In genomic region chr12:63952980-63953379, GRCh38 we compare ENCODE assay signal across 21 cellular contexts.
DNase-seq lines count a peak whose midpoint lies in the region; ATAC-seq, FAIRE-seq and TF ChIP-seq lines count a peak whose summit lies in the region.
"Had no signal": no experiment of that assay in that cellular context is flagged by ENCODE, and none has a peak within 500 bp of the region (broad histone marks: within the 10 kb centered on the region; RNA-seq: fewer than 3 reads in every experiment).

No MANE protein-coding gene starts in this region.

- TF ChIP-seq POLR2A in H54 (IDR thresholded peaks at IDR 0.05; ENCODE audit: low read depth, low read length) (no peak), GM12891 (IDR thresholded peaks at IDR 0.05; ENCODE audit: low read depth, low read length) (no peak)

- no peaks in the 10 kb centered on the region for H3K27me3 Mint-ChIP-seq in neural crest cell (ENCODE audit: low read depth)

- no peak overlapping the region for H3K4me3 Mint-ChIP-seq in neural crest cell
- H3K4me3 Mint-ChIP-seq: B cell; CD4-positive, CD25-positive, alpha-beta regulatory T cell; CD8-positive, alpha-beta T cell; H9 had no signal

- peaks cover 23% of the 10 kb centered on the region for H3K4me1 Mint-ChIP-seq in neural crest cell
- H3K4me1 Mint-ChIP-seq: B cell; CD4-positive, CD25-positive, alpha-beta regulatory T cell had no signal

- H3K27ac Mint-ChIP-seq in neural crest cell (ENCODE audit: unreplicated experiment), result peak overlapping the region; percentile 62
- H3K27ac Mint-ChIP-seq: B cell; CD4-positive, CD25-positive, alpha-beta regulatory T cell; CD8-positive, alpha-beta T cell had no signal

- DNase-seq in DMS 273 (lab: John Stamatoyannopoulos, UW; ENCODE audit: unreplicated experiment) (peak; percentile 33), DMS 273 treated with DMSO at 0.1 percent for 48 hours (lab: John Stamatoyannopoulos, UW) (no peak), H54 (ENCODE audit: insufficient read length, low spot score) (no peak), NCI-H524 treated with DMSO at 0.1 percent for 48 hours (lab: John Stamatoyannopoulos, UW) (peak; percentile 32), neural crest cell (ENCODE audit: low read depth, low spot score) (no peak), NCI-H1436 treated with DMSO at 0.1 percent for 48 hours (lab: John Stamatoyannopoulos, UW) (no peak), GM12891 (ENCODE audit: insufficient read length, low spot score) (no peak)
- DNase-seq: Caco-2; CD4-positive, CD25-positive, alpha-beta regulatory T cell; CD8-positive, alpha-beta T cell; DMS53; DMS79 treated with DMSO at 0.1 percent for 48 hours; GF-D8; GM23248; H9 had no signal

- ATAC-seq in HG02938 (IDR thresholded peaks at IDR 0.05; ENCODE audit: unreplicated experiment), result no peak
- ATAC-seq: CD8-positive, alpha-beta T cell; HCT116 had no signal

- no peaks in the 10 kb centered on the region for H3K9me3 Mint-ChIP-seq in neural crest cell
- H3K9me3 Mint-ChIP-seq: CD8-positive, alpha-beta T cell; H9 had no signal

- FAIRE-seq in H54 (lab: Jason Lieb, UNC) (peak; percentile 27), GM12891 (lab: Jason Lieb, UNC) (no peak)
- FAIRE-seq: A204.1, GM12892, H1 had no signal

- no peaks in the 10 kb centered on the region for H3K36me3 Mint-ChIP-seq in neural crest cell (ENCODE audit: low read depth)
- H3K36me3 Mint-ChIP-seq: CD4-positive, CD25-positive, alpha-beta regulatory T cell; CD8-positive, alpha-beta T cell had no signal

- no peak for TF ChIP-seq CTCF in neural crest cell (conservative IDR thresholded peaks at IDR 0.05)

TF ChIP-seq in GM12891, 5 proteins besides CTCF, POLR2A, EP300 and RAD21:
- TF ChIP-seq TAF1 (IDR thresholded peaks at IDR 0.05; ENCODE audit: low read depth, low read length), result no peak

Comparison
In these comparisons a context has a peak if more than half of its experiments do, and no peak if none do; other contexts are left out.
1. DNase-seq: peak in DMS 273 (single experiment) and NCI-H524 treated with DMSO at 0.1 percent for 48 hours (single experiment); none in DMS 273 treated with DMSO at 0.1 percent for 48 hours (single experiment), H54 (single experiment), neural crest cell (single experiment), NCI-H1436 treated with DMSO at 0.1 percent for 48 hours (single experiment) and GM12891 (single experiment).